ENCODE assay signal across 19 cellular contexts in the genomic region with DNA sequence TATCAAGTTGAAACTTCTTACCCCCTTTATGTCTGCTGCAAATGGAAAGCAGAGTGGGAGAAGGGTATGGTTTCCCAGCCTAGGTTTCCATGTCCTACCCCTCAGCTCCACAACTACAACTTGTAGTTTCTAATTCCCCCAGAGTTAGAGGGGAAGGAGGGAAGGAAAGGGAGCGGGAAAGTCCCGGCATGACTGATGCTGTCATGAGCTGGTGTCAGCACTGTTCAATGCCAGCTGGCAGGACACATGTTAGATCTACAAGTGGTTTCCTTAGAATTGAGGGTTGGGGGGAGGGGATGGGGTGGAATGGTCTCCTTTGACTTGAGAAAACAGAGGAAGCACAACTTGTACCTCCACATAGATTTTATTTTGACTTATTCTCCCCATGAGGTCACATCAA.
"Had no signal": no experiment of that assay in that cellular context is flagged by ENCODE, and none has a peak within 500 bp of the region (broad histone marks: within the 10 kb centered on the region; RNA-seq: fewer than 3 reads in every experiment).

No MANE protein-coding gene starts in this region.

- H3K4me3 ChIP-seq: colonic mucosa, esophagus squamous epithelium, gastrocnemius medialis, heart right ventricle, left lung, lower lobe of right lung, mucosa of descending colon had no signal

- H3K27ac ChIP-seq: colonic mucosa, epithelial cell of prostate, esophagus squamous epithelium, gastrocnemius medialis, left lung, lower lobe of right lung had no signal

- ATAC-seq: effector memory CD8-positive, alpha-beta T cell; esophagus mucosa; gastrocnemius medialis; left lung; lower lobe of right lung; mucosa of descending colon had no signal

- H3K36me3 ChIP-seq: colonic mucosa, esophagus squamous epithelium, gastrocnemius medialis, heart right ventricle, left lung, lower lobe of right lung had no signal

- H3K27me3 ChIP-seq: colonic mucosa, esophagus squamous epithelium, gastrocnemius medialis, heart right ventricle, left lung had no signal

- H3K9me3 ChIP-seq: colonic mucosa, esophagus squamous epithelium, gastrocnemius medialis, heart right ventricle, left lung, lower lobe of right lung, mucosa of descending colon had no signal

- DNase-seq: cerebellar nuclear complex; colonic mucosa; cortex of kidney; effector CD8-positive, alpha-beta T cell; effector memory CD8-positive, alpha-beta T cell; endodermal cell; erythroblast; esophagus squamous epithelium; foreskin fibroblast; foreskin melanocyte; gastrocnemius medialis; heart right ventricle; hippocampal formation; left lung; lower lobe of right lung; mesenchymal stem cell; mucosa of descending colon had no signal

- H3K4me1 ChIP-seq: colonic mucosa, esophagus squamous epithelium, left lung, lower lobe of right lung had no signal
